8 cellular contexts compared by ENCODE assay signal in the genomic region with DNA sequence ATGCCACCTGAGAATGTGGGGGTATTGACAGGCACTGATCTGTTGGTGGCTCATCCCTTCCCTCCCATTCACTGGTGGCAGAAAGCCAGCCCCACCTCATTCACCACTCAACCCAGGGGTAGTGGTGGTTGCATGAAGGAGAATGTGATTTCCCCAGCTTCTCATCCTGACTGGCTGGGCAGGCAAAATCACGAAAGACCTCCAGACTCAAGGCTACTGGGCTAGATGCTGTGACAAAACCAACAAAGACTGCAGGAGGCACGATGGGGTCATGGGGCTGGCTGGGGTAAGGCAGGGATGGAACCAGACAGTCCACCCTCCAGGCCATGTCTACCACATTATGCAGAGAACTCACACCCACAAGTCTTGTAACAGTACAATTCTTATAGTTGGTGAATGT. TPM values are rescaled to one million over a fixed set of nuclear protein-coding genes. Genes with fewer than 3 reads are reported as not detected.
DNase-seq lines count a peak whose midpoint lies in the region; ATAC-seq and TF ChIP-seq lines count a peak whose summit lies in the region.

No MANE protein-coding gene starts in this region.

- peaks cover 48% of the 10 kb centered on the region for H3K79me2 ChIP-seq in ACC112 (ENCODE audit: control insufficient read depth, insufficient read depth, low read length, unreplicated experiment)

- TF ChIP-seq CTCF in osteocyte (IDR thresholded peaks at IDR 0.05): no peak

- H3K4me3 Mint-ChIP-seq in osteocyte (ENCODE audit: unreplicated experiment): peak overlapping the region; percentile 59

- peaks cover 54% of the 10 kb centered on the region for H3K4me1 Mint-ChIP-seq in osteocyte (ENCODE audit: unreplicated experiment)

- H3K27me3 Mint-ChIP-seq in osteocyte (ENCODE audit: unreplicated experiment): no peaks in the 10 kb centered on the region

- peak overlapping the region; percentile 25 for H3K27ac ChIP-seq in ACC112 (ENCODE audit: low read depth, low read length)
- peak overlapping the region; percentile 90 for H3K27ac ChIP-seq in cingulate gyrus (ENCODE audit: low read depth, low read length)

- ATAC-seq in GM19395 (IDR thresholded peaks at IDR 0.05; ENCODE audit: unreplicated experiment) (peak; percentile 24), HG03457 (IDR thresholded peaks at IDR 0.05; ENCODE audit: unreplicated experiment) (peak; percentile 11)

- H3K27ac Mint-ChIP-seq in osteocyte (ENCODE audit: unreplicated experiment): peak overlapping the region; percentile 92

- peaks cover 26% of the 10 kb centered on the region for H3K36me3 ChIP-seq in ACC112 (ENCODE audit: insufficient read depth, low read length)

- H3K36me3 Mint-ChIP-seq in osteocyte (ENCODE audit: unreplicated experiment): peaks cover 27% of the 10 kb centered on the region

- H3K27me3 ChIP-seq in ACC112 (ENCODE audit: insufficient read depth, low read length): no peaks in the 10 kb centered on the region

- no peak overlapping the region for H2AFZ ChIP-seq in ACC112 (ENCODE audit: low read length, unreplicated experiment)

- DNase-seq in osteocyte (ENCODE audit: extremely low spot score, unreplicated experiment) (no peak), GM03348 (ENCODE audit: low spot score) (no peak), globus pallidus (ENCODE audit: low spot score) (no peak), Ammon's horn (ENCODE audit: low spot score) (no peak)

- peaks cover 41% of the 10 kb centered on the region for H3K4me1 ChIP-seq in ACC112 (ENCODE audit: control insufficient read depth, insufficient read depth, low read length, unreplicated experiment)

- no peaks in the 10 kb centered on the region for H3K9me3 Mint-ChIP-seq in osteocyte (ENCODE audit: unreplicated experiment)

- peak overlapping the region; percentile 13 for H3K4me3 ChIP-seq in ACC112 (ENCODE audit: low read depth, low read length)

RNA-seq across cellular contexts. Expression of a gene that starts 33.9 kb away (rescaled TPM):
- 2,574 and 2,723 TPM in 2 replicates for total RNA-seq in osteocyte
